8 cellular contexts compared by ENCODE assay signal in genomic region chr15:48966595-48967301, GRCh38. TPM values are rescaled to one million over a fixed set of nuclear protein-coding genes. Genes with fewer than 3 reads are reported as not detected.
A peak's percentile ranks its signal among the peaks of the same experiment; 100 is the strongest.
DNase-seq lines count a peak whose midpoint lies in the region; ATAC-seq and TF ChIP-seq lines count a peak whose summit lies in the region.

No MANE protein-coding gene starts in this region.

- H3K27me3 Mint-ChIP-seq in activated CD8-positive, alpha-beta T cell treated with anti-CD3 and anti-CD28 coated beads for 36 hours, result peaks cover 23% of the 10 kb centered on the region

- intact Hi-C loops in activated CD8-positive, alpha-beta T cell treated with anti-CD3 and anti-CD28 coated beads for 36 hours (cut with micrococcal nuclease), result loop anchor here (5.0 kb wide), 3 partner anchors 39 to 104 kb away; partner anchors contain the start of gene EID1
- intact Hi-C loops in gastrocnemius medialis (cut with DNase I; ENCODE audit: low total_unique reads), result no loop called here

- H3K36me3 ChIP-seq in BLaER1, result no peaks in the 10 kb centered on the region
- no peaks in the 10 kb centered on the region for H3K36me3 ChIP-seq in gastrocnemius medialis

- POLR2A ChIA-PET in activated CD8-positive, alpha-beta T cell treated with anti-CD3 and anti-CD28 coated beads for 36 hours (lab: Charles Lee), result interaction anchor here (0.6 to 2.4 kb wide), 6 partner anchors 9 to 156 kb away, joined by 3 to 9 read pairs (median 4); partner anchors contain the start of genes CEP152 and EID1

- peak; percentile 71 for ATAC-seq in GM19395 (IDR thresholded peaks at IDR 0.05; ENCODE audit: unreplicated experiment)
- ATAC-seq in HG03354 (IDR thresholded peaks at IDR 0.05; ENCODE audit: poor library complexity, severe bottlenecking, unreplicated experiment), result peak; percentile 78
- peak; percentile 88 for ATAC-seq in activated CD8-positive, alpha-beta T cell treated with anti-CD3 and anti-CD28 coated beads for 36 hours
- ATAC-seq in gastrocnemius medialis, result no peak

- H3K4me1 Mint-ChIP-seq in activated CD8-positive, alpha-beta T cell treated with anti-CD3 and anti-CD28 coated beads for 36 hours (ENCODE audit: low read depth), result peaks cover 33% of the 10 kb centered on the region

- H3K27me3 ChIP-seq in BLaER1 (no peaks in the 10 kb centered on the region; the same call in 1 of the 2 replicates), gastrocnemius medialis (no peaks in the 10 kb centered on the region)

- H3K4me3 ChIP-seq in BLaER1, result no peak overlapping the region
- no peak overlapping the region for H3K4me3 ChIP-seq in gastrocnemius medialis

- no peaks in the 10 kb centered on the region for H4K20me1 ChIP-seq in BLaER1

- TF ChIP-seq POLR2A in gastrocnemius medialis (IDR thresholded peaks at IDR 0.05), result no peak

- DNase-seq in activated CD8-positive, alpha-beta T cell treated with anti-CD3 and anti-CD28 coated beads for 36 hours, result peak; percentile 79
- DNase-seq in stimulated activated CD8-positive, alpha-beta memory T cell treated with anti-CD3 and anti-CD28 coated beads, Interleukin-15, amount 100 ng/mL, for 48 hours (ENCODE audit: low read depth in 2 of 2), result peak; percentile 28 to 43
- DNase-seq in gastrocnemius medialis, result no peak
- no peak for DNase-seq in mucosa of gallbladder (ENCODE audit: low spot score)
- DNase-seq in substantia nigra (lab: John Stamatoyannopoulos, UW), result no peak

- CTCF ChIA-PET in activated CD8-positive, alpha-beta T cell treated with anti-CD3 and anti-CD28 coated beads for 36 hours (lab: Charles Lee), result interaction anchor here (0.6 to 7.2 kb wide), 6 partner anchors 8 to 166 kb away, joined by 3 to 54 read pairs (median 4); partner anchors contain the start of gene EID1

- no peaks in the 10 kb centered on the region for H3K9me3 Mint-ChIP-seq in activated CD8-positive, alpha-beta T cell treated with anti-CD3 and anti-CD28 coated beads for 36 hours

- H3K4me1 ChIP-seq in BLaER1, result peaks cover 29% of the 10 kb centered on the region
- H3K4me1 ChIP-seq in gastrocnemius medialis, result peaks cover 4 to 24% of the 10 kb centered on the region in 2 donors

- peaks cover 2% of the 10 kb centered on the region for H3K36me3 Mint-ChIP-seq in activated CD8-positive, alpha-beta T cell treated with anti-CD3 and anti-CD28 coated beads for 36 hours (ENCODE audit: low read depth)

- H3K27ac Mint-ChIP-seq in activated CD8-positive, alpha-beta T cell treated with anti-CD3 and anti-CD28 coated beads for 36 hours, result peak overlapping the region; percentile 90

- in situ Hi-C loops in gastrocnemius medialis (cut with MboI; ENCODE audit: low sequenced_read_pairs in 4 of 4), result loop anchor here in 1 of 4 donors (10.0 kb wide), 1 partner anchor 102 kb away; no protein-coding TSS in a partner anchor

- H3K9ac ChIP-seq in BLaER1, result no peak overlapping the region

- H3K27ac ChIP-seq in BLaER1 (no peak overlapping the region), gastrocnemius medialis (no peak overlapping the region), substantia nigra (ENCODE audit: low read depth, low read length, poor library complexity, severe bottlenecking) (no peak overlapping the region)

- H3K9me3 ChIP-seq in BLaER1, result peaks cover 10% of the 10 kb centered on the region; the same call in 1 of the 2 replicates
- H3K9me3 ChIP-seq in gastrocnemius medialis, result no peaks in the 10 kb centered on the region

- peak overlapping the region; percentile 40 for H3K4me3 Mint-ChIP-seq in activated CD8-positive, alpha-beta T cell treated with anti-CD3 and anti-CD28 coated beads for 36 hours

- TF ChIP-seq CTCF in activated CD8-positive, alpha-beta T cell treated with anti-CD3 and anti-CD28 coated beads for 36 hours (IDR thresholded peaks at IDR 0.05), result no peak
- no peak for TF ChIP-seq CTCF in gastrocnemius medialis (IDR thresholded peaks at IDR 0.05 in 4 of 5, conservative IDR thresholded peaks at IDR 0.05 in 1 of 5)

- peak overlapping the region; percentile 0 for H3K4me2 ChIP-seq in BLaER1

RNA-seq across cellular contexts. Expression of gene SHC4, which starts 3.0 kb away (rescaled TPM):
- total RNA-seq in activated CD8-positive, alpha-beta T cell treated with anti-CD3 and anti-CD28 coated beads for 36 hours, result 1 to 10 TPM; 2.5 TPM
- under 1 TPM in 2 of 4 donors, not detected in 2; 0.29 to 0.39 TPM for total RNA-seq in gastrocnemius medialis
- 3.7 TPM for total RNA-seq in mucosa of gallbladder

Comparison
In these comparisons a context has a peak if more than half of its experiments do, and no peak if none do; other contexts are left out.
1. ATAC-seq: peak in GM19395 (single experiment), HG03354 (single experiment) and activated CD8-positive, alpha-beta T cell treated with anti-CD3 and anti-CD28 coated beads for 36 hours (single experiment); none in gastrocnemius medialis (0 of 2).
2. DNase-seq: peak in activated CD8-positive, alpha-beta T cell treated with anti-CD3 and anti-CD28 coated beads for 36 hours (single experiment) and stimulated activated CD8-positive, alpha-beta memory T cell treated with anti-CD3 and anti-CD28 coated beads, Interleukin-15, amount 100 ng/mL, for 48 hours (2 of 2); none in gastrocnemius medialis (0 of 2), mucosa of gallbladder (single experiment) and substantia nigra (0 of 49).